In genomic region chr14:73887704-73888459, GRCh38 we compare ENCODE assay signal across 8 cellular contexts. TPM values are rescaled to one million over a fixed set of nuclear protein-coding genes. Genes with fewer than 3 reads are reported as not detected.
DNase-seq lines count a peak whose midpoint lies in the region; ATAC-seq and TF ChIP-seq lines count a peak whose summit lies in the region.

No MANE protein-coding gene starts in this region.

- WGBS in prostate gland: 17% methylated on average over 7 of the region's 7 CpGs

- TF ChIP-seq CTCF in GM12864 (IDR thresholded peaks at IDR 0.05; ENCODE audit: low read depth, low read length, missing control alignments): no peak
- TF ChIP-seq CTCF in PC-9 (conservative IDR thresholded peaks at IDR 0.05): no peak
- TF ChIP-seq CTCF in prostate gland (IDR thresholded peaks at IDR 0.05): no peak

- TF ChIP-seq POLR2A in prostate gland (IDR thresholded peaks at IDR 0.05): no peak

- H4K20me1 ChIP-seq in PC-9 (ENCODE audit: insufficient read depth): peaks cover 31% of the 10 kb centered on the region

- no peaks in the 10 kb centered on the region for H3K9me3 ChIP-seq in PC-9 (ENCODE audit: insufficient read depth, low read depth)
- H3K9me3 ChIP-seq in prostate gland: no peaks in the 10 kb centered on the region

- peak overlapping the region; percentile 81 for H3K4me2 ChIP-seq in PC-9

- CTCF ChIA-PET in PC-9 (lab: Charles Lee): interaction anchor here (0.5 kb wide), 1 partner anchor 158 kb away, joined by 3 read pairs; no protein-coding TSS in a partner anchor

- POLR2A ChIA-PET in PC-9 (lab: Charles Lee; ENCODE audit: unreplicated experiment): interaction anchor here (0.7 kb wide), 1 partner anchor 102 kb away, joined by 14 read pairs; no protein-coding TSS in a partner anchor

- H3K79me2 ChIP-seq in PC-9 (ENCODE audit: low read depth): peaks cover 78% of the 10 kb centered on the region

- peak overlapping the region; percentile 62 for H3K4me3 ChIP-seq in GM12864 (ENCODE audit: low read depth, low read length)
- H3K4me3 ChIP-seq in PC-9: peak overlapping the region; percentile 91
- peak overlapping the region; percentile 56 to 74 for H3K4me3 ChIP-seq in prostate gland

- intact Hi-C loops in PC-9 (cut with micrococcal nuclease; ENCODE audit: unreplicated experiment): loop anchor here (2.0 to 5.0 kb wide), 3 partner anchors 37 to 163 kb away; partner anchors contain the start of gene PTGR2
- intact Hi-C loops in prostate gland (cut with DNase I): loop anchor here (5.0 kb wide), 2 partner anchors 36 to 161 kb away; partner anchors contain the start of gene PTGR2

- H3K27ac ChIP-seq in PC-9 (peak overlapping the region; percentile 70), epithelial cell of prostate (peak overlapping the region; percentile 91), prostate gland (peak overlapping the region; percentile 89 to 92)

- no peak overlapping the region for H2AFZ ChIP-seq in PC-9

- DNase-seq in GM12864 (ENCODE audit: low read depth) (no peak), PC-9 (peak in 1 of 2 experiments; percentile 41), epithelial cell of prostate (ENCODE audit: low read depth, low spot score) (no peak), prostate gland (ENCODE audit: low spot score) (no peak), NCI-H2081 treated with DMSO at 0.1 percent for 48 hours (lab: John Stamatoyannopoulos, UW) (no peak), NCI-H187 (lab: John Stamatoyannopoulos, UW) (no peak), NCI-H748 (lab: John Stamatoyannopoulos, UW; ENCODE audit: unreplicated experiment) (no peak)

- BruUV-seq in PC-9 (replicated peaks; lab: Mats Ljungman, UMichigan): no TSS peak

- H3K4me1 ChIP-seq in PC-9 (replicated peaks; ENCODE audit: insufficient read depth): peaks cover 32% of the 10 kb centered on the region
- peaks cover 3% of the 10 kb centered on the region for H3K4me1 ChIP-seq in prostate gland (replicated peaks)

- ATAC-seq in GM18511 (IDR thresholded peaks at IDR 0.05; ENCODE audit: unreplicated experiment): no peak

- peaks cover 35% of the 10 kb centered on the region; the same call in 1 of the 2 replicates for H3F3A ChIP-seq in PC-9 (ENCODE audit: insufficient read depth, low read depth)

- H3K9me2 ChIP-seq in PC-9 (ENCODE audit: insufficient read depth): no peaks in the 10 kb centered on the region

- H3K27me3 ChIP-seq in PC-9 (ENCODE audit: insufficient read depth, low read depth): no peaks in the 10 kb centered on the region
- H3K27me3 ChIP-seq in prostate gland (replicated peaks; ENCODE audit: insufficient read depth): no peaks in the 10 kb centered on the region

- peaks cover 7% of the 10 kb centered on the region; the same call in 1 of the 2 replicates for H3K36me3 ChIP-seq in PC-9 (ENCODE audit: low read depth)
- H3K36me3 ChIP-seq in prostate gland: no peaks in the 10 kb centered on the region

RNA-seq across cellular contexts. Expression of gene ZNF410, which starts 1.2 kb away (rescaled TPM):
- total RNA-seq in PC-9 (2021): 38.6 and 40.2 TPM in 2 replicates
- 10 to 100 TPM; 47.7 to 56.5 TPM for total RNA-seq in prostate gland

RNA-seq across cellular contexts. Expression of gene PTGR2, which starts 36.3 kb away (rescaled TPM):
- total RNA-seq in PC-9 (2021): 19.5 and 21.8 TPM in 2 replicates
- 10 to 100 TPM; 10.7 to 13.6 TPM for total RNA-seq in prostate gland
